ENCODE assay signal across 20 cellular contexts in the genomic region with DNA sequence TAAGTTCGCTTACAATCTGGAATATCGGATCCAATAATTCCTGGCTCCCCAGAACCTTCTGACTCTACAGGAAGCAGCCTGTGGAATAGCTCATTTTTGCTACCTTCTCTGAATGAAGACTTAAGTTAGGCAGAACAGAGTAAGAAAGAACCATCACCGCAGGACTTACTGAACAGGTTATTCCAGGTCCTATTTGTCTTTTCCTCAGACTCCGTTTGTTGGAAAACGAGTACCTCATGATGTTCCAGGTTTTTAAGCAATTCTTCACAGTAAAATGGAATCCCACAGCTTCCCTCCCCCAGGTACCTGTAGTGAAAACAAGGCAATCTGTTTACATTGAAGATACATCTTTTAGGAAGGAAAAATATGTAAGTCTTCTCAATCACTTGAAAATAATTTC. TPM values are rescaled to one million over a fixed set of nuclear protein-coding genes. Genes with fewer than 3 reads are reported as not detected.
DNase-seq lines count a peak whose midpoint lies in the region; ATAC-seq and TF ChIP-seq lines count a peak whose summit lies in the region.
"Had no signal": no experiment of that assay in that cellular context is flagged by ENCODE, and none has a peak within 500 bp of the region (broad histone marks: within the 10 kb centered on the region; RNA-seq: fewer than 3 reads in every experiment).

No MANE protein-coding gene starts in this region.

- H3K4me1 ChIP-seq in GM23338 (ENCODE audit: insufficient read depth): peaks cover 26% of the 10 kb centered on the region
- H3K4me1 ChIP-seq in PC-9 (replicated peaks; ENCODE audit: insufficient read depth): peaks cover 9% of the 10 kb centered on the region; the same call in 1 of the 2 replicates
- peaks cover 3% of the 10 kb centered on the region for H3K4me1 ChIP-seq in mesendoderm (ENCODE audit: control insufficient read depth, low read depth, low read length)
- H3K4me1 ChIP-seq: A549, BE2C had no signal

- H3K4ac ChIP-seq in mesendoderm (ENCODE audit: low read depth, low read length): no peak overlapping the region

- POLR2A ChIA-PET in PC-9 (lab: Charles Lee; ENCODE audit: unreplicated experiment): interaction anchor here (0.7 kb wide), 1 partner anchor 11 kb away, joined by 4 read pairs; no protein-coding TSS in a partner anchor

- peaks cover 8% of the 10 kb centered on the region for H3K27me3 Mint-ChIP-seq in GM23338 (ENCODE audit: insufficient read depth, low read depth, poor library complexity)

- H3K56ac ChIP-seq in mesendoderm (ENCODE audit: low read length): peak overlapping the region; percentile 6

- no peak overlapping the region for H3K4me3 ChIP-seq in GM23338
- no peak overlapping the region for H3K4me3 ChIP-seq in PC-9
- H3K4me3 ChIP-seq in mesendoderm (ENCODE audit: low read length): no peak overlapping the region
- H3K4me3 ChIP-seq: A549, GM12878, GM23248 had no signal

- no peak overlapping the region for H4K8ac ChIP-seq in mesendoderm (ENCODE audit: low read depth, low read length)

- H2BK120ac ChIP-seq in mesendoderm (ENCODE audit: low read depth, low read length): no peak overlapping the region

- no peak overlapping the region for H3K27ac Mint-ChIP-seq in GM23338
- H3K27ac Mint-ChIP-seq: CD14-positive monocyte; CD8-positive, alpha-beta T cell had no signal

- WGBS in mesendoderm (ENCODE audit: extremely low coverage, insufficient coverage, low lambda C conversion rate): no CpG with 5 or more reads among the region's 5 CpGs

- no peaks in the 10 kb centered on the region for H3F3A ChIP-seq in GM23338 (replicated peaks; ENCODE audit: low read depth)
- H3F3A ChIP-seq in PC-9 (ENCODE audit: insufficient read depth, low read depth): no peaks in the 10 kb centered on the region

- H3K9me3 Mint-ChIP-seq in GM23338: no peaks in the 10 kb centered on the region; the same call in 1 of the 3 replicates
- H3K9me3 Mint-ChIP-seq: CD14-positive monocyte; CD8-positive, alpha-beta T cell had no signal

- H3K23ac ChIP-seq in mesendoderm (ENCODE audit: low read length): no peak overlapping the region

- H3K4me1 Mint-ChIP-seq in GM23338: peaks cover 30% of the 10 kb centered on the region
- H3K4me1 Mint-ChIP-seq: CD14-positive monocyte, IgD-negative memory B cell had no signal

- TF ChIP-seq CTCF in GM23338 (conservative IDR thresholded peaks at IDR 0.05; ENCODE audit: low read depth in 2 of 2): no peak
- TF ChIP-seq CTCF in PC-9 (conservative IDR thresholded peaks at IDR 0.05): no peak

- H3K18ac ChIP-seq in mesendoderm (ENCODE audit: low read length): peak overlapping the region; percentile 14

- H2AFZ ChIP-seq in GM23338: peak overlapping the region; percentile 68; the same call in 1 of the 2 replicates
- no peak overlapping the region; the same call in 1 of the 2 replicates for H2AFZ ChIP-seq in PC-9
- H2AFZ ChIP-seq: GM23248 had no signal

- no peak overlapping the region for H2AK5ac ChIP-seq in mesendoderm (ENCODE audit: low read length)

- no peak overlapping the region for H4K5ac ChIP-seq in mesendoderm (ENCODE audit: low read length)

- H3K4me3 Mint-ChIP-seq in GM23338: no peak overlapping the region
- H3K4me3 Mint-ChIP-seq: CD14-positive monocyte; CD8-positive, alpha-beta T cell; IgD-negative memory B cell had no signal

- H3K79me1 ChIP-seq in mesendoderm (ENCODE audit: low read length): no peaks in the 10 kb centered on the region

- H3K36me3 ChIP-seq in GM23338 (ENCODE audit: insufficient read depth) (no peaks in the 10 kb centered on the region), PC-9 (ENCODE audit: low read depth) (no peaks in the 10 kb centered on the region), mesendoderm (ENCODE audit: control insufficient read depth, insufficient read depth, low read length) (no peaks in the 10 kb centered on the region)
- H3K36me3 ChIP-seq: BE2C had no signal

- intact Hi-C loops in PC-9 (cut with micrococcal nuclease; ENCODE audit: unreplicated experiment): no loop called here

- no peak overlapping the region for H2BK15ac ChIP-seq in mesendoderm (replicated peaks; ENCODE audit: low read depth)

- ATAC-seq in GM23338 (no peak), HG02938 (IDR thresholded peaks at IDR 0.05; ENCODE audit: unreplicated experiment) (no peak), GM18868 (IDR thresholded peaks at IDR 0.05; ENCODE audit: unreplicated experiment) (no peak)
- ATAC-seq: A549; CD8-positive, alpha-beta T cell; GM12878 had no signal

- no TSS peak for BruUV-seq in PC-9 (replicated peaks; lab: Mats Ljungman, UMichigan)

- H3K9me3 ChIP-seq in PC-9 (ENCODE audit: insufficient read depth, low read depth): no peaks in the 10 kb centered on the region
- H3K9me3 ChIP-seq: A549, BE2C had no signal

- no peak overlapping the region for H3K9ac ChIP-seq in mesendoderm (ENCODE audit: low read length)
- H3K9ac ChIP-seq: GM23248 had no signal

- CTCF ChIA-PET in PC-9 (lab: Charles Lee): no interaction called here

- H3K79me2 ChIP-seq in GM23338 (replicated peaks; ENCODE audit: insufficient read depth): no peaks in the 10 kb centered on the region
- no peaks in the 10 kb centered on the region for H3K79me2 ChIP-seq in PC-9 (ENCODE audit: low read depth)
- no peaks in the 10 kb centered on the region for H3K79me2 ChIP-seq in mesendoderm (ENCODE audit: control insufficient read depth, insufficient read depth, low read length)

- no peaks in the 10 kb centered on the region for H3K9me2 ChIP-seq in GM23338 (ENCODE audit: insufficient read depth)
- no peaks in the 10 kb centered on the region for H3K9me2 ChIP-seq in PC-9 (ENCODE audit: insufficient read depth)

- no peaks in the 10 kb centered on the region for H3K36me3 Mint-ChIP-seq in GM23338 (ENCODE audit: low read depth)
- H3K36me3 Mint-ChIP-seq: CD14-positive monocyte; CD8-positive, alpha-beta T cell had no signal

- H3K27me3 ChIP-seq in GM23338 (ENCODE audit: insufficient read depth) (no peaks in the 10 kb centered on the region), PC-9 (ENCODE audit: insufficient read depth, low read depth) (no peaks in the 10 kb centered on the region), mesendoderm (ENCODE audit: insufficient read depth, low read length, poor library complexity) (no peaks in the 10 kb centered on the region)
- H3K27me3 ChIP-seq: BE2C had no signal

- no peak overlapping the region for H2BK5ac ChIP-seq in mesendoderm (ENCODE audit: low read length)

- H3K27ac ChIP-seq in GM23338 (ENCODE audit: low read depth) (no peak overlapping the region), PC-9 (no peak overlapping the region), mesendoderm (ENCODE audit: low read depth, low read length) (no peak overlapping the region)
- H3K27ac ChIP-seq: A549, GM23248 had no signal

- H4K20me1 ChIP-seq in GM23338 (replicated peaks; ENCODE audit: insufficient read depth) (no peaks in the 10 kb centered on the region), PC-9 (ENCODE audit: insufficient read depth) (no peaks in the 10 kb centered on the region)

- H3K4me2 ChIP-seq in GM23338 (no peak overlapping the region), PC-9 (peak overlapping the region; percentile 32), mesendoderm (ENCODE audit: low read length) (no peak overlapping the region)
- H3K4me2 ChIP-seq: A549 had no signal

- peak; percentile 60 for DNase-seq in DMS53 (lab: John Stamatoyannopoulos, UW)
- DNase-seq in GM23338 (ENCODE audit: low spot score): no peak
- no peak for DNase-seq in PC-9
- no peak for DNase-seq in mesendoderm
- no peak for DNase-seq in anterior cingulate cortex (lab: John Stamatoyannopoulos, UW)
- no peak for DNase-seq in islet precursor cell
- DNase-seq: BE2C; CD8-positive, alpha-beta T cell; COR-L47; GM23248; H7 had no signal

TF ChIP-seq in GM23338, 12 proteins besides CTCF, POLR2A, EP300 and RAD21 (continues in another document):
- no peak for TF ChIP-seq CREB1 (CRISPR knock-in tag; IDR thresholded peaks at IDR 0.05; ENCODE audit: low read depth)
- no peak for TF ChIP-seq POLR2AphosphoS5 (IDR thresholded peaks at IDR 0.05; ENCODE audit: low read depth)
- no peak for TF ChIP-seq EZH2phosphoT487 (IDR thresholded peaks at IDR 0.05; ENCODE audit: unreplicated experiment)
- no peak for TF ChIP-seq ETS1 (IDR thresholded peaks at IDR 0.05)

RNA-seq across cellular contexts. Expression of gene ADCY10, which starts 59.8 kb away (rescaled TPM):
- total RNA-seq in GM23338 (2014; rRNA removed; shearing (Covaris generic)): not detected in 2 replicates
- polyA plus RNA-seq in GM23338 (2016; fragmentation: Nextera tagmentation; extraction: Ambion mirVana): not detected in 2 replicates
- 0.28 and 0.46 TPM in 2 replicates for total RNA-seq in PC-9 (2021)
- polyA plus RNA-seq in mesendoderm (2013, experiment 1 of 2): 0.18 TPM
- 0.14 TPM for polyA plus RNA-seq in mesendoderm (2013, experiment 2 of 2)
- total RNA-seq: Daoy, G401, GM12878, HT1080 had no signal
- polyA plus RNA-seq: CD14-positive monocyte had no signal
